Comparison of ENCODE assay signal across 9 cellular contexts in the genomic region with DNA sequence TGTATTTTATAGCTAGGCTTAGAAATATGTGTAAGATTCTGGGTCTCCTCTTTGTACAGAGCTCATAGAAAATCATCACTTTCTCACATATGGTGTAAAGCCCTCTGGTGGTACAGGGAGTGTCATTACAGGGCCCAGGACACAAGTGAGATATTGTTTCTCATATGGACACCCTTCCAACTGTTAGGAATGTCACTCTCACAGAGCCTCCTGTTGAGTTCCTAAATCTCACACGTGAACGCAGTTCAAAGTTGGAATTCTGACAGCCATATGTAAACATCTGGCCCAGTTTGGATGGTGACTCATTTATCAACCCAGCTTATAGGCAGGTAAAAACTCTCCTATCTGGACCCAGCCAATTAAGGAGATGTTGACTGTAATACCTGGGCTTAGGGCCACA. TPM values are rescaled to one million over a fixed set of nuclear protein-coding genes. Genes with fewer than 3 reads are reported as not detected.
A peak's percentile ranks its signal among the peaks of the same experiment; 100 is the strongest.
DNase-seq lines count a peak whose midpoint lies in the region; ATAC-seq, FAIRE-seq and TF ChIP-seq lines count a peak whose summit lies in the region.
"Had no signal": no experiment of that assay in that cellular context is flagged by ENCODE, and none has a peak within 500 bp of the region (broad histone marks: within the 10 kb centered on the region; RNA-seq: fewer than 3 reads in every experiment).

No MANE protein-coding gene starts in this region.

- peaks cover 18% of the 10 kb centered on the region for H3K9me3 Mint-ChIP-seq in astrocyte (ENCODE audit: unreplicated experiment)
- H3K9me3 Mint-ChIP-seq: activated naive CD8-positive, alpha-beta T cell treated with anti-CD3 and anti-CD28 coated beads for 36 hours had no signal

- H3K9ac ChIP-seq in astrocyte (ENCODE audit: low read length) (no peak overlapping the region), mesendoderm (ENCODE audit: low read length) (no peak overlapping the region)

- H3K27ac Mint-ChIP-seq in astrocyte (ENCODE audit: unreplicated experiment) = no peak overlapping the region
- H3K27ac Mint-ChIP-seq: activated naive CD8-positive, alpha-beta T cell treated with anti-CD3 and anti-CD28 coated beads for 36 hours had no signal

- no peak overlapping the region for H4K5ac ChIP-seq in mesendoderm (ENCODE audit: low read length)

- no peak overlapping the region for H3K4ac ChIP-seq in mesendoderm (ENCODE audit: low read depth, low read length)

- peak; percentile 41 for TF ChIP-seq CTCF in astrocyte (IDR thresholded peaks at IDR 0.05; ENCODE audit: insufficient read depth, low read depth, low read length)

- no peak overlapping the region for H3K18ac ChIP-seq in mesendoderm (ENCODE audit: low read length)

- no peaks in the 10 kb centered on the region for H3K36me3 Mint-ChIP-seq in astrocyte (ENCODE audit: low read depth, unreplicated experiment)
- H3K36me3 Mint-ChIP-seq: activated naive CD8-positive, alpha-beta T cell treated with anti-CD3 and anti-CD28 coated beads for 36 hours had no signal

- H3K4me3 ChIP-seq in Jurkat, Clone E6-1 (ENCODE audit: low read length) = no peak overlapping the region
- H3K4me3 ChIP-seq in astrocyte (ENCODE audit: insufficient read depth, low read depth, low read length) (no peak overlapping the region), mesendoderm (ENCODE audit: low read length) (no peak overlapping the region)

- H3K4me2 ChIP-seq in astrocyte (ENCODE audit: low read length) (no peak overlapping the region), mesendoderm (ENCODE audit: low read length) (no peak overlapping the region)

- no peaks in the 10 kb centered on the region for H3K79me1 ChIP-seq in mesendoderm (ENCODE audit: low read length)

- H3K27me3 Mint-ChIP-seq in astrocyte (ENCODE audit: low read depth, unreplicated experiment) = peaks cover 4% of the 10 kb centered on the region
- H3K27me3 Mint-ChIP-seq: activated naive CD8-positive, alpha-beta T cell treated with anti-CD3 and anti-CD28 coated beads for 36 hours had no signal

- H4K20me1 ChIP-seq in astrocyte (ENCODE audit: insufficient read depth, low read length) = no peaks in the 10 kb centered on the region

- no peaks in the 10 kb centered on the region for H3K4me1 ChIP-seq in astrocyte (ENCODE audit: insufficient read depth, low read length)
- H3K4me1 ChIP-seq in mesendoderm (ENCODE audit: control insufficient read depth, low read depth, low read length) = no peaks in the 10 kb centered on the region

- H3K27ac ChIP-seq in astrocyte (ENCODE audit: low read depth, low read length) (no peak overlapping the region), mesendoderm (ENCODE audit: low read depth, low read length) (no peak overlapping the region)

- H3K79me2 ChIP-seq in astrocyte (ENCODE audit: insufficient read depth, low read length) = no peaks in the 10 kb centered on the region
- H3K79me2 ChIP-seq in mesendoderm (ENCODE audit: control insufficient read depth, insufficient read depth, low read length) = no peaks in the 10 kb centered on the region

- H3K56ac ChIP-seq in mesendoderm (ENCODE audit: low read length) = no peak overlapping the region

- no peak overlapping the region for H2BK120ac ChIP-seq in mesendoderm (ENCODE audit: low read depth, low read length)

- no peaks in the 10 kb centered on the region for H3K4me1 Mint-ChIP-seq in astrocyte (ENCODE audit: low read depth, unreplicated experiment)
- H3K4me1 Mint-ChIP-seq: activated naive CD8-positive, alpha-beta T cell treated with anti-CD3 and anti-CD28 coated beads for 36 hours had no signal

- H2BK15ac ChIP-seq in mesendoderm (replicated peaks; ENCODE audit: low read depth) = no peak overlapping the region

- FAIRE-seq in astrocyte (lab: Jason Lieb, UNC) = no peak

- H3K36me3 ChIP-seq in astrocyte (ENCODE audit: insufficient read depth, low read length) = no peaks in the 10 kb centered on the region
- H3K36me3 ChIP-seq in mesendoderm (ENCODE audit: control insufficient read depth, insufficient read depth, low read length) = no peaks in the 10 kb centered on the region

- H2AFZ ChIP-seq in astrocyte (ENCODE audit: low read depth, low read length) = no peak overlapping the region

- H3K4me3 Mint-ChIP-seq in astrocyte (ENCODE audit: unreplicated experiment) = no peak overlapping the region
- H3K4me3 Mint-ChIP-seq: activated naive CD8-positive, alpha-beta T cell treated with anti-CD3 and anti-CD28 coated beads for 36 hours had no signal

- H4K8ac ChIP-seq in mesendoderm (ENCODE audit: low read depth, low read length) = no peak overlapping the region

- no peak overlapping the region for H2AK5ac ChIP-seq in mesendoderm (ENCODE audit: low read length)

- DNase-seq in D341Med (ENCODE audit: low spot score) = peak; percentile 49
- DNase-seq in Jurkat, Clone E6-1 (ENCODE audit: low read depth, low spot score) = peak; percentile 41
- no peak for DNase-seq in astrocyte (ENCODE audit: low read depth)
- DNase-seq in mesendoderm = peak; percentile 7
- no peak for DNase-seq in stimulated activated CD4-positive, alpha-beta T cell treated with anti-CD3 and anti-CD28 coated beads, Interleukin-1b, Interleukin-23, amount 100 ng/mL, for 48 hours
- no peak for DNase-seq in islet precursor cell
- DNase-seq: activated naive CD8-positive, alpha-beta T cell treated with anti-CD3 and anti-CD28 coated beads for 36 hours had no signal

- H3K27me3 ChIP-seq in astrocyte (ENCODE audit: insufficient read depth, low read length) (no peaks in the 10 kb centered on the region), mesendoderm (ENCODE audit: insufficient read depth, low read length, poor library complexity) (no peaks in the 10 kb centered on the region)

- no CpG with 5 or more reads among the region's 2 CpGs for WGBS in mesendoderm (ENCODE audit: extremely low coverage, insufficient coverage, low lambda C conversion rate)

- no peak overlapping the region for H2BK5ac ChIP-seq in mesendoderm (ENCODE audit: low read length)

- peaks cover 3% of the 10 kb centered on the region for H3K9me3 ChIP-seq in astrocyte (ENCODE audit: insufficient read depth, low read depth, low read length)

- H3K23ac ChIP-seq in mesendoderm (ENCODE audit: low read length) = no peak overlapping the region

- ATAC-seq in HG03095 (IDR thresholded peaks at IDR 0.05; ENCODE audit: unreplicated experiment) = no peak
- no peak for ATAC-seq in HG02678 (IDR thresholded peaks at IDR 0.05; ENCODE audit: unreplicated experiment)

RNA-seq across cellular contexts. Expression of gene ZNF107, which starts 35.4 kb away (rescaled TPM):
- 20.6 TPM for polyA plus RNA-seq in Jurkat, Clone E6-1 (2012; ENCODE audit: insufficient read depth, insufficient read length)
- total RNA-seq in astrocyte = 5.7 and 7.8 TPM in 2 replicates
- polyA plus RNA-seq in mesendoderm (2013, experiment 1 of 2) = 19.7 TPM
- polyA plus RNA-seq in mesendoderm (2013, experiment 2 of 2) = 19.7 TPM

Comparison
In these comparisons a context has a peak if more than half of its experiments do, and no peak if none do; other contexts are left out.
1. DNase-seq: peak in D341Med (single experiment), Jurkat, Clone E6-1 (single experiment) and mesendoderm (single experiment); none in astrocyte (single experiment), stimulated activated CD4-positive, alpha-beta T cell treated with anti-CD3 and anti-CD28 coated beads, Interleukin-1b, Interleukin-23, amount 100 ng/mL, for 48 hours (single experiment) and islet precursor cell (single experiment).